9 cellular contexts compared by ENCODE assay signal in the genomic region with DNA sequence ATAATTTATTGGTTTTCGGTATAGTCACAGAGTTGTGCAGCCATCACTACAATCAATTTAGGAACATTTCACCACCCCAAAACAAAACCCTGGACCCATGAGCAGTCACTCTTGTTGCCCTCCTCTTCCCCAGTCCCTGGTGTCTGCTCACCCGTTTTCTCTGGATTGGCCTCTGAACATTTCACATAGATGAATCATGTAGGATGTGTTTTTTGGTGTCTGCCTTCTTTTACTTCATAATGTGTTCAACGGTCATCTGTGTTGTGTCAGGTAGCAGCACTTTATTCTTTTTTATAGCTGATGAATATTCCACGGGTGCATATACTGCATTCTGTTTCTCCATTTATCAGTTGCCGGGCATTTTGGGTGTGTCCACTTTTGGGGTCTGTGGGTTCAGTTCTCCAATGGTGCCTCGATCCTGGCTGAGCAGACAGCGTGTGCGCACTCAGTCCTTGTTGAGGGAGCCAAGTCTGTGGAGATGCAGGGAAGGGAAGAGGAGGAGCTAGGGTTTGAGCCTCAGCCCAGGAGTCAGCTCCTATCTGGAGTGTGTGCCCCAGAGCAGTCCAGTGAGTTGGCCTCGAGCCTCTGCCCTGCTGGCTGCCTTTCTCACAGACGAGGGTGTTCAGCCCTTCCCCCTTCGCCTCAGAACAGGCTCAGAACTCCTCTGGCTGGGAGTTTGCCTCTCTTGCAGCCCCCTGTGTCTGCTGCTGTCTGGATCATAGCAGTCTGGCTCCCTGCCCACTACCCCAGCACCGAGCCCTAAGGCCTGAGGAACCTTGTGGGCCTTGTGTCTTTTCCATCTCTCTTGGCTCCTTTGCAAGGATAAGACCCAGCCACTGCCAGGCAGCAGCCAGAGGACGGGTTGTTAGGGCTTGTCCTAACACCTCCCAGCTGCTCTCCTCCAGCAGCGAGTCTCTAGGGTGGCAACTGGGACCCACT. TPM values are rescaled to one million over a fixed set of nuclear protein-coding genes. Genes with fewer than 3 reads are reported as not detected.
DNase-seq lines count a peak whose midpoint lies in the region; ATAC-seq, FAIRE-seq and TF ChIP-seq lines count a peak whose summit lies in the region.
"Had no signal": no experiment of that assay in that cellular context is flagged by ENCODE, and none has a peak within 500 bp of the region (broad histone marks: within the 10 kb centered on the region; RNA-seq: fewer than 3 reads in every experiment).

No MANE protein-coding gene starts in this region.

- H3K27ac ChIP-seq in left lung = peak overlapping the region; percentile 30 to 43
- peak overlapping the region; percentile 65 to 93 for H3K27ac ChIP-seq in thoracic aorta

- peaks cover 69% of the 10 kb centered on the region for H3K4me1 Mint-ChIP-seq in activated T-cell treated with anti-CD3 and anti-CD28 coated beads, Interleukin-2, amount 50 U/mL, for 24 hours (ENCODE audit: low read depth)

- H3K4me3 ChIP-seq in bronchial epithelial cell (ENCODE audit: low read depth, low read length) (no peak overlapping the region), left lung (peak overlapping the region in 1 of 2 donors; percentile 76), thoracic aorta (peak overlapping the region; percentile 80)

- H3K4me1 ChIP-seq in left lung (peaks cover 26 to 57% of the 10 kb centered on the region in 2 donors), thoracic aorta (ENCODE audit: control insufficient read depth in 1 of 2, low read depth in 2 of 2) (peaks cover 35 to 55% of the 10 kb centered on the region in 2 donors)

- TF ChIP-seq CTCF in bronchial epithelial cell (IDR thresholded peaks at IDR 0.05; ENCODE audit: insufficient read depth, low read length, severe bottlenecking) (no peak), left lung (IDR thresholded peaks at IDR 0.05) (no peak), thoracic aorta (IDR thresholded peaks at IDR 0.05) (no peak)

- H3K27ac Mint-ChIP-seq in activated T-cell treated with anti-CD3 and anti-CD28 coated beads, Interleukin-2, amount 50 U/mL, for 24 hours = peak overlapping the region; percentile 96

- ATAC-seq in left lung (peak; percentile 10), thoracic aorta (ENCODE audit: insufficient number of reproducible peaks, low FRiP score, low read depth) (peak; percentile 27), GM19023 (IDR thresholded peaks at IDR 0.05; ENCODE audit: unreplicated experiment) (no peak), GM19452 (IDR thresholded peaks at IDR 0.05; ENCODE audit: unreplicated experiment) (no peak)

- H3K27me3 Mint-ChIP-seq in activated T-cell treated with anti-CD3 and anti-CD28 coated beads, Interleukin-2, amount 50 U/mL, for 24 hours = no peaks in the 10 kb centered on the region

- DNase-seq in activated T-cell treated with anti-CD3 and anti-CD28 coated beads, Interleukin-2, amount 50 U/mL, for 24 hours = no peak
- no peak for DNase-seq in activated T-cell treated with anti-CD3 and anti-CD28 coated beads, Interleukin-2, amount 50 U/mL, for 1 hour
- DNase-seq in bronchial epithelial cell (ENCODE audit: low read depth) (peak; percentile 43), left lung (peak in 1 of 2 donors; percentile 73), thoracic aorta (ENCODE audit: low spot score) (peak; percentile 27)
- DNase-seq in stimulated activated CD8-positive, alpha-beta memory T cell treated with anti-CD3 and anti-CD28 coated beads, Interleukin-4, amount 100 ng/mL, for 48 hours = no peak

- H3K4me3 Mint-ChIP-seq in activated T-cell treated with anti-CD3 and anti-CD28 coated beads, Interleukin-2, amount 50 U/mL, for 24 hours = peak overlapping the region; percentile 90

- intact Hi-C loops in left lung (cut with DNase I) = no loop called here

- H3K36me3 ChIP-seq in bronchial epithelial cell (ENCODE audit: control insufficient read depth, insufficient read depth, low read length) (peaks cover 19% of the 10 kb centered on the region), left lung (peaks cover 7 to 53% of the 10 kb centered on the region in 2 donors), thoracic aorta (peaks cover 24% of the 10 kb centered on the region)

- H3K9me3 ChIP-seq in left lung (no peaks in the 10 kb centered on the region), thoracic aorta (no peaks in the 10 kb centered on the region)

- H3K9me3 Mint-ChIP-seq in activated T-cell treated with anti-CD3 and anti-CD28 coated beads, Interleukin-2, amount 50 U/mL, for 24 hours = no peaks in the 10 kb centered on the region

- H3K27me3 ChIP-seq in bronchial epithelial cell (ENCODE audit: control insufficient read depth, insufficient read depth, low read length) (no peaks in the 10 kb centered on the region), left lung (no peaks in the 10 kb centered on the region), thoracic aorta (replicated peaks; ENCODE audit: insufficient read depth) (no peaks in the 10 kb centered on the region)

- no peak for FAIRE-seq in bronchial epithelial cell (lab: Jason Lieb, UNC)
- FAIRE-seq: G401.6 had no signal

- H3K36me3 Mint-ChIP-seq in activated T-cell treated with anti-CD3 and anti-CD28 coated beads, Interleukin-2, amount 50 U/mL, for 24 hours (ENCODE audit: low read depth) = peaks cover 72% of the 10 kb centered on the region

RNA-seq across cellular contexts. Expression of gene C2orf74, which starts 18.0 kb away (rescaled TPM):
- total RNA-seq in bronchial epithelial cell (10.0 and 13.1 TPM in 2 replicates), left lung (10 to 100 TPM in 1 of 2 donors, 1 to 10 TPM in 1; 5.0 to 11.4 TPM), thoracic aorta (10 to 100 TPM; 12.7 to 17.2 TPM)

Comparison
In these comparisons a context has a peak if more than half of its experiments do, and no peak if none do; other contexts are left out.
1. DNase-seq: peak in bronchial epithelial cell (single experiment) and thoracic aorta (single experiment); none in activated T-cell treated with anti-CD3 and anti-CD28 coated beads, Interleukin-2, amount 50 U/mL, for 24 hours (single experiment), activated T-cell treated with anti-CD3 and anti-CD28 coated beads, Interleukin-2, amount 50 U/mL, for 1 hour (single experiment) and stimulated activated CD8-positive, alpha-beta memory T cell treated with anti-CD3 and anti-CD28 coated beads, Interleukin-4, amount 100 ng/mL, for 48 hours (single experiment).
2. ATAC-seq: peak in left lung (single experiment) and thoracic aorta (single experiment); none in GM19023 (single experiment) and GM19452 (single experiment).